7 cellular contexts compared by ENCODE assay signal in the genomic region with DNA sequence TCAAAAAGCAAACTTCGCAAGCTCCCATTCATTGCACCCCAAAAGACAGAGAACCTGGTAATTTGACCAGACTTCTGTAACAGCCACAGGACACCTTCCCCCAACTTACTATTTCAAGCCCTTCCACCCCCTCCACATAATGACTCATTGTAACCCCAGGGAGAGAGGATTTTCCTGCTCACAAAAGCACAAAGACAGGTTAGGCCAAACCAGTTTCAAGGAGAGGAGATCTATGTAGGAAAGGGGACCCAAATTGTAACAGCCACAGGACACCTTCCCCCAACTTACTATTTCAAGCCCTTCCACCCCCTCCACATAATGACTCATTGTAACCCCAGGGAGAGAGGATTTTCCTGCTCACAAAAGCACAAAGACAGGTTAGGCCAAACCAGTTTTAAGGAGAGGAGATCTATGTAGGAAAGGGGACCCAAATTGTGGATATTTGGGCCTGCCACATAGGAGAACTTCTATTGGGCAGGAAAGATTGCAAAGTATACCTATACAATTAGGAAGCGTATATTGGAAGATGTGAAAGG.
DNase-seq lines count a peak whose midpoint lies in the region; ATAC-seq and TF ChIP-seq lines count a peak whose summit lies in the region.
"Not testable (repeated sequence)": the region's sequence is repeated elsewhere in the genome, so short reads cannot be mapped to it uniquely, and the experiment has no call there.

No MANE protein-coding gene starts in this region.

- H3K36me3 Mint-ChIP-seq in MCF 10A (ENCODE audit: insufficient read depth, unreplicated experiment): not testable (repeated sequence)

- H3K9ac ChIP-seq in DND-41 (ENCODE audit: low read depth, low read length); trophoblast cell (ENCODE audit: low read length): not testable (repeated sequence)
- H3K9ac ChIP-seq in HUES48 (ENCODE audit: low read depth, low read length): peak overlapping the region; percentile 30; the same call in 1 of the 2 replicates

- WGBS in trophoblast cell (ENCODE audit: extremely low coverage, insufficient coverage, insufficient read length): no CpG with 5 or more reads among the region's 2 CpGs

- H2BK5ac ChIP-seq in trophoblast cell (ENCODE audit: low read depth, low read length, poor library complexity): not testable (repeated sequence)

- not testable (repeated sequence) for H2BK12ac ChIP-seq in trophoblast cell (ENCODE audit: low read length)

- H3K27ac ChIP-seq in DND-41 (ENCODE audit: low read length) (0 out of 2 replicates have a peak overlapping the region, but pooled peaks have one; percentile 6), HUES48 (ENCODE audit: low read depth, low read length) (peak overlapping the region; percentile 94), epithelial cell of prostate (peak overlapping the region; percentile 97), trophoblast cell (ENCODE audit: low read depth, low read length) (peak overlapping the region; percentile 97)
- not testable (repeated sequence) for H3K27ac ChIP-seq in left lung

- not testable (repeated sequence) for H2AK5ac ChIP-seq in trophoblast cell (ENCODE audit: low read length)

- ATAC-seq in DND-41 (ENCODE audit: insufficient read depth, low read depth): not testable (repeated sequence)
- ATAC-seq in left lung: peak; percentile 50

- H4K12ac ChIP-seq in trophoblast cell (ENCODE audit: low read depth, low read length): not testable (repeated sequence)

- H3K36me3 ChIP-seq in DND-41 (ENCODE audit: insufficient read depth, low read length); HUES48 (ENCODE audit: control insufficient read depth, insufficient read depth, low read length); left lung; trophoblast cell (ENCODE audit: control insufficient read depth in 1 of 2, insufficient read depth in 2 of 2, low read length in 2 of 2): not testable (repeated sequence)

- H3K27me3 ChIP-seq in DND-41 (ENCODE audit: insufficient read depth, low read length, poor library complexity); HUES48 (ENCODE audit: control insufficient read depth, insufficient read depth, low read length); left lung; trophoblast cell (ENCODE audit: insufficient read depth, low read length): not testable (repeated sequence)

- H3K4me3 ChIP-seq in DND-41 (ENCODE audit: low read depth in 1 of 2, low read length in 2 of 2); left lung; trophoblast cell (ENCODE audit: low read depth, low read length): not testable (repeated sequence)
- H3K4me3 ChIP-seq in HUES48 (ENCODE audit: low read depth, low read length): peak overlapping the region; percentile 3; the same call in 1 of the 2 replicates

- DNase-seq in DND-41; epithelial cell of prostate (ENCODE audit: low read depth, low spot score); left lung; trophoblast cell: not testable (repeated sequence)
- DNase-seq in RPMI7951 (ENCODE audit: low read depth): peak; percentile 18
- DNase-seq in MCF 10A (ENCODE audit: unreplicated experiment): peak; percentile 11

- not testable (repeated sequence) for H3K4me1 ChIP-seq in DND-41 (ENCODE audit: insufficient read depth, low read length); left lung
- H3K4me1 ChIP-seq in HUES48 (ENCODE audit: control insufficient read depth, insufficient read depth, low read length) (peaks cover 30% of the 10 kb centered on the region), trophoblast cell (ENCODE audit: control insufficient read depth in 1 of 2, insufficient read depth in 2 of 2, low read length in 2 of 2) (peaks cover 12 to 23% of the 10 kb centered on the region in 2 experiments)

- TF ChIP-seq CTCF in DND-41 (IDR thresholded peaks at IDR 0.05; ENCODE audit: borderline replicate concordance, extremely low read depth, low read length, poor library complexity, severe bottlenecking); MCF 10A (IDR thresholded peaks at IDR 0.05; ENCODE audit: unreplicated experiment); left lung (IDR thresholded peaks at IDR 0.05): not testable (repeated sequence)

- not testable (repeated sequence) for H3K4me3 Mint-ChIP-seq in MCF 10A (ENCODE audit: unreplicated experiment)

- H3K4me2 ChIP-seq in DND-41 (ENCODE audit: insufficient read depth, low read length): not testable (repeated sequence)
- peak overlapping the region; percentile 24 for H3K4me2 ChIP-seq in trophoblast cell (ENCODE audit: low read length)

- peaks cover 24% of the 10 kb centered on the region for H3K4me1 Mint-ChIP-seq in MCF 10A (ENCODE audit: insufficient read depth, unreplicated experiment)

- H3K9me3 ChIP-seq in DND-41 (ENCODE audit: insufficient read depth, low read length, severe bottlenecking); HUES48 (ENCODE audit: control insufficient read depth, insufficient read depth, low read length); left lung; trophoblast cell (ENCODE audit: insufficient read depth, low read depth, low read length): not testable (repeated sequence)

- not testable (repeated sequence) for H4K20me1 ChIP-seq in DND-41 (ENCODE audit: insufficient read depth, low read length)

- peak overlapping the region; percentile 78 for H3K27ac Mint-ChIP-seq in MCF 10A (ENCODE audit: low read depth, unreplicated experiment)

- H3K27me3 Mint-ChIP-seq in MCF 10A (ENCODE audit: insufficient read depth, unreplicated experiment): not testable (repeated sequence)

- not testable (repeated sequence) for H3K18ac ChIP-seq in trophoblast cell (ENCODE audit: low read length)

- POLR2A ChIA-PET in MCF 10A (lab: Yijun Ruan, JAX): interaction anchor here (0.8 to 1.2 kb wide), 2 partner anchors 9 to 82 kb away, joined by 3 read pairs; no protein-coding TSS in a partner anchor

- H3K79me1 ChIP-seq in trophoblast cell (ENCODE audit: low read length): peaks cover 22% of the 10 kb centered on the region

- H3K79me2 ChIP-seq in DND-41 (ENCODE audit: insufficient read depth, low read length); trophoblast cell (ENCODE audit: control insufficient read depth, insufficient read depth, low read length, poor library complexity): not testable (repeated sequence)

- not testable (repeated sequence) for H4K8ac ChIP-seq in trophoblast cell (ENCODE audit: low read depth, low read length)

- intact Hi-C loops in MCF 10A (cut with micrococcal nuclease); left lung (cut with DNase I): not testable (repeated sequence)

- CTCF ChIA-PET in MCF 10A (lab: Yijun Ruan, JAX): not testable (repeated sequence)

- H3K23ac ChIP-seq in trophoblast cell (ENCODE audit: low read length): not testable (repeated sequence)

- not testable (repeated sequence) for BruUV-seq in MCF 10A (replicated peaks; lab: Mats Ljungman, UMichigan)

- H3K9me3 Mint-ChIP-seq in MCF 10A (ENCODE audit: unreplicated experiment): not testable (repeated sequence)

- H3K4ac ChIP-seq in trophoblast cell (ENCODE audit: low read depth, low read length): not testable (repeated sequence)

- not testable (repeated sequence) for H3K14ac ChIP-seq in trophoblast cell (ENCODE audit: low read length)

- H4K91ac ChIP-seq in trophoblast cell (ENCODE audit: low read depth, low read length): not testable (repeated sequence)

- H2BK120ac ChIP-seq in trophoblast cell (ENCODE audit: insufficient read depth, low read length, poor library complexity): peak overlapping the region; percentile 93

- H2AFZ ChIP-seq in DND-41 (ENCODE audit: low read depth, low read length); trophoblast cell (ENCODE audit: insufficient read depth, low read length, poor library complexity): not testable (repeated sequence)
